ENCODE assay signal across 11 cellular contexts in the genomic region with DNA sequence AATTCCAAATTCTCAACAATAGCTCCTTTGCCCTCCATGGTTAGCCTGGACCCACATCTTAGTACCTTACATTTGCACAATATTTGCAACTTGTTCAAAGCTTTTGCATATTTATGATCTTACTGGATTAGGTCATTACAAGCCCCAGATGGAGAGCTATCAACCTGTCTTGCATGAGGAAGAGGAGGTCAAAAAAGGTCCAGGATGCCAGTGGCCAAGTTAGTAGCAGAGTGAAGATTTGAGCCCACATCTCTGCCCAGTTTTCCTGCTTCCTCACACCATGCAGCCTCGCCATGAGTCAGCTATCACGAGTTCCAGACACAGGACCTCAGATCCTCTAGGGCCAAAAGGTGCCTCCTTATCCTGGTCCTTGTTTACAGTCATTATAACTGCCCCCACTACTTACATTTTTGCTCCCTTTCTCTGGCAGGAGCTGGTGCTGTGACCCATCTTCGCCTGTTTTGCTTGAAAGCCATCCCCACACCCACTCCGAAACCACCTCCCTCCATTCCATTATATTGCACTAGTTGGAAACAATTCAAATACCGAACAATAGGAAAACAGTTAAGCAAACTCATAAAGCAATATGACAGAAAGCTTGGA. TPM values are rescaled to one million over a fixed set of nuclear protein-coding genes. Genes with fewer than 3 reads are reported as not detected.
DNase-seq lines count a peak whose midpoint lies in the region; ATAC-seq, FAIRE-seq and TF ChIP-seq lines count a peak whose summit lies in the region.
"Had no signal": no experiment of that assay in that cellular context is flagged by ENCODE, and none has a peak within 500 bp of the region (broad histone marks: within the 10 kb centered on the region; RNA-seq: fewer than 3 reads in every experiment).

No MANE protein-coding gene starts in this region.

- H3K4me1 Mint-ChIP-seq in chondrocyte (ENCODE audit: low read depth) = peaks cover 39% of the 10 kb centered on the region

- H3K36me3 Mint-ChIP-seq in chondrocyte (ENCODE audit: low read depth) = peaks cover 2% of the 10 kb centered on the region
- peaks cover 2% of the 10 kb centered on the region in 2 donors for H3K36me3 Mint-ChIP-seq in activated naive CD4-positive, alpha-beta T cell treated with anti-CD3 and anti-CD28 coated beads, Interleukin-2, amount 50 U/mL, for 72 hours
- H3K36me3 Mint-ChIP-seq: IgD-negative memory B cell; stimulated activated effector memory CD8-positive, alpha-beta T cell treated with anti-CD3 and anti-CD28 coated beads, Interleukin-12 subunit alpha, Interleukin-12 subunit beta, amount 100 ng/mL, for 72 hours had no signal

- no peaks in the 10 kb centered on the region for H3K27me3 Mint-ChIP-seq in chondrocyte (ENCODE audit: low read depth)

- intact Hi-C loops in Panc1 (cut with micrococcal nuclease; ENCODE audit: unreplicated experiment) = loop anchor here (5.0 to 10.0 kb wide), 3 partner anchors 47 to 435 kb away; partner anchors contain the start of gene GNAI3
- intact Hi-C loops in endothelial cell of umbilical vein (cut with micrococcal nuclease) = loop anchor here (1.0 to 5.0 kb wide), 3 partner anchors 47 to 187 kb away; no protein-coding TSS in a partner anchor

- no peak overlapping the region for H3K4me3 Mint-ChIP-seq in chondrocyte (ENCODE audit: unreplicated experiment)
- H3K4me3 Mint-ChIP-seq: IgD-negative memory B cell; stimulated activated effector memory CD8-positive, alpha-beta T cell treated with anti-CD3 and anti-CD28 coated beads, Interleukin-12 subunit alpha, Interleukin-12 subunit beta, amount 100 ng/mL, for 72 hours had no signal

- peak overlapping the region; percentile 60 for H3K9ac ChIP-seq in endothelial cell of umbilical vein (replicated peaks; ENCODE audit: extremely low read depth, insufficient read depth, low read length)

- H3K4me3 ChIP-seq in Panc1 (ENCODE audit: low read depth in 2 of 2, low read length in 2 of 2) (no peak overlapping the region), endothelial cell of umbilical vein (replicated peaks in 1 of 3; ENCODE audit: insufficient read depth in 1 of 3, low read depth in 1 of 3, low read length in 3 of 3) (peak overlapping the region in 1 of 3 experiments; percentile 9)

- H3K9me3 ChIP-seq in Panc1 (ENCODE audit: control insufficient read depth, insufficient read depth, low read depth, low read length) (no peaks in the 10 kb centered on the region), endothelial cell of umbilical vein (replicated peaks; ENCODE audit: control insufficient read depth, insufficient read depth, low read length) (no peaks in the 10 kb centered on the region)

- no peaks in the 10 kb centered on the region for H3K9me3 Mint-ChIP-seq in chondrocyte (ENCODE audit: low read depth)
- H3K9me3 Mint-ChIP-seq in activated naive CD4-positive, alpha-beta T cell treated with anti-CD3 and anti-CD28 coated beads, Interleukin-2, amount 50 U/mL, for 72 hours = no peaks in the 10 kb centered on the region
- H3K9me3 Mint-ChIP-seq: IgD-negative memory B cell; stimulated activated effector memory CD8-positive, alpha-beta T cell treated with anti-CD3 and anti-CD28 coated beads, Interleukin-12 subunit alpha, Interleukin-12 subunit beta, amount 100 ng/mL, for 72 hours had no signal

- H3K9me1 ChIP-seq in endothelial cell of umbilical vein (replicated peaks; ENCODE audit: control insufficient read depth, extremely low read depth, insufficient read depth, low read length) = no peaks in the 10 kb centered on the region

- H3K36me3 ChIP-seq in Panc1 (ENCODE audit: control insufficient read depth, insufficient read depth, low read length) = no peaks in the 10 kb centered on the region; the same call in 1 of the 2 replicates
- H3K36me3 ChIP-seq in endothelial cell of umbilical vein (ENCODE audit: control insufficient read depth in 2 of 2, extremely low read depth in 1 of 2, insufficient read depth in 2 of 2, low read length in 2 of 2) = no peaks in the 10 kb centered on the region
- H3K36me3 ChIP-seq: WERI-Rb-1 had no signal

- peak; percentile 83 for DNase-seq in EL
- DNase-seq in Panc1 (ENCODE audit: low read depth, low spot score) = peak; percentile 52
- peak; percentile 95 for DNase-seq in endothelial cell of umbilical vein (ENCODE audit: low read depth, low spot score)
- DNase-seq in pulmonary artery endothelial cell (ENCODE audit: low read depth, low spot score) = peak; percentile 87
- no peak for DNase-seq in chondrocyte (ENCODE audit: low spot score)
- DNase-seq in activated CD8-positive, alpha-beta memory T cell treated with anti-CD3 and anti-CD28 coated beads, Interleukin-2, amount 50 U/mL, for 48 hours = no peak
- DNase-seq in activated naive CD4-positive, alpha-beta T cell treated with anti-CD3 and anti-CD28 coated beads, Interleukin-2, amount 50 U/mL, for 72 hours (ENCODE audit: low spot score in 2 of 2) = no peak
- DNase-seq: WERI-Rb-1 had no signal

- in situ Hi-C loops in Panc1 (cut with HindIII; ENCODE audit: low pct_unique_long_range_greater_than_20kb, low sequenced_read_pairs) = no loop called here

- no peaks in the 10 kb centered on the region for H4K20me1 ChIP-seq in endothelial cell of umbilical vein (replicated peaks; ENCODE audit: control insufficient read depth, extremely low read depth, insufficient read depth, low read length)

- BruUV-seq in Panc1 (replicated peaks; lab: Mats Ljungman, UMichigan) (no TSS peak), endothelial cell of umbilical vein (replicated peaks; lab: Mats Ljungman, UMichigan) (no TSS peak)

- H3K27ac ChIP-seq in Panc1 (ENCODE audit: low read length) = peak overlapping the region; percentile 95
- peak overlapping the region; percentile 76 for H3K27ac ChIP-seq in endothelial cell of umbilical vein (ENCODE audit: insufficient read depth, low read depth, low read length)
- H3K27ac ChIP-seq: WERI-Rb-1 had no signal

- H3K79me2 ChIP-seq in endothelial cell of umbilical vein (ENCODE audit: control insufficient read depth, insufficient read depth, low read length) = no peaks in the 10 kb centered on the region

- peak; percentile 69 for ATAC-seq in Panc1
- ATAC-seq in GM21723 (IDR thresholded peaks at IDR 0.05; ENCODE audit: unreplicated experiment) = no peak
- ATAC-seq in activated naive CD4-positive, alpha-beta T cell treated with anti-CD3 and anti-CD28 coated beads, Interleukin-2, amount 50 U/mL, for 72 hours = no peak
- ATAC-seq: stimulated activated effector memory CD8-positive, alpha-beta T cell treated with anti-CD3 and anti-CD28 coated beads, Interleukin-12 subunit alpha, Interleukin-12 subunit beta, amount 100 ng/mL, for 72 hours had no signal

- dilution Hi-C loops in endothelial cell of umbilical vein (cut with MboI; ENCODE audit: extremely low pct_ligation_motif_present, low sequenced_read_pairs) = no loop called here

- no peak for TF ChIP-seq CTCF in Panc1 (IDR thresholded peaks at IDR 0.05)
- no peak for TF ChIP-seq CTCF in endothelial cell of umbilical vein (IDR thresholded peaks at IDR 0.05; ENCODE audit: extremely low read depth in 1 of 2, insufficient read depth in 1 of 2, low read depth in 1 of 2, low read length in 2 of 2)
- TF ChIP-seq CTCF in chondrocyte (IDR thresholded peaks at IDR 0.05) = no peak

- CTCF ChIA-PET in Panc1 (lab: Charles Lee) (interaction anchor here (0.6 to 1.3 kb wide), 3 partner anchors 190 to 203 kb away, joined by 3 to 7 read pairs (median 4); no protein-coding TSS in a partner anchor), endothelial cell of umbilical vein (lab: Charles Lee) (interaction anchor here (0.6 to 12.5 kb wide), 23 partner anchors 19 to 433 kb away, joined by 3 to 807 read pairs (median 6); partner anchors contain the start of gene CSF1)

- peak; percentile 99 for FAIRE-seq in endothelial cell of umbilical vein (lab: Jason Lieb, UNC)

- H3K4me2 ChIP-seq in endothelial cell of umbilical vein (ENCODE audit: insufficient read depth, low read length) = peak overlapping the region; percentile 53

- H3K4me1 ChIP-seq in Panc1 (ENCODE audit: control insufficient read depth, insufficient read depth, low read length) (peaks cover 55% of the 10 kb centered on the region), endothelial cell of umbilical vein (ENCODE audit: control insufficient read depth, extremely low read depth, insufficient read depth, low read length) (peaks cover 34% of the 10 kb centered on the region)

- POLR2A ChIA-PET in Panc1 (lab: Charles Lee) (interaction anchor here (0.5 to 1.1 kb wide), 2 partner anchors 20 to 203 kb away, joined by 3 to 11 read pairs; no protein-coding TSS in a partner anchor), endothelial cell of umbilical vein (lab: Charles Lee) (interaction anchor here (1.5 kb wide), 1 partner anchor 69 kb away, joined by 5 read pairs; the partner anchor contains the start of gene CSF1)

- no peak overlapping the region for H3K27ac Mint-ChIP-seq in chondrocyte (ENCODE audit: unreplicated experiment)
- peak overlapping the region in 1 of 2 donors; percentile 10 for H3K27ac Mint-ChIP-seq in activated naive CD4-positive, alpha-beta T cell treated with anti-CD3 and anti-CD28 coated beads, Interleukin-2, amount 50 U/mL, for 72 hours
- H3K27ac Mint-ChIP-seq: IgD-negative memory B cell had no signal

- peak overlapping the region; percentile 35 for H2AFZ ChIP-seq in endothelial cell of umbilical vein (ENCODE audit: low read depth, low read length)

- TF ChIP-seq POLR2A in endothelial cell of umbilical vein (IDR thresholded peaks at IDR 0.05; ENCODE audit: low read depth, low read length) = no peak

- H3K27me3 ChIP-seq in Panc1 (ENCODE audit: control insufficient read depth, insufficient read depth, low read length) = no peaks in the 10 kb centered on the region
- H3K27me3 ChIP-seq in endothelial cell of umbilical vein (ENCODE audit: control insufficient read depth in 2 of 2, insufficient read depth in 2 of 2, low read length in 2 of 2) = no peaks in the 10 kb centered on the region

RNA-seq across cellular contexts. Expression of gene AHCYL1, which starts 5.0 kb away (rescaled TPM):
- total RNA-seq in Panc1 (2021; ENCODE audit: unreplicated experiment) (174 TPM), endothelial cell of umbilical vein (64.3 and 74.2 TPM in 2 replicates), pulmonary artery endothelial cell (65.4 and 79.5 TPM in 2 replicates), chondrocyte (57.3 to 69.3 TPM (median 59.6 TPM) in 3 replicates)
- 148 TPM for polyA plus RNA-seq in Panc1 (2012; ENCODE audit: insufficient read length)
- polyA plus RNA-seq in endothelial cell of umbilical vein = 41.6 and 49.2 TPM in 2 replicates
- 47.9 and 49.6 TPM in 2 replicates for polyA plus RNA-seq in endothelial cell of umbilical vein (2011; cell fraction: cytosol; rRNA removed)
- polyA plus RNA-seq in endothelial cell of umbilical vein (2011; cell fraction: nucleus; rRNA removed) = 70.1 and 77.1 TPM in 2 replicates
- polyA plus RNA-seq in endothelial cell of umbilical vein (2012) = 64.2 and 71.4 TPM in 2 replicates
- polyA minus RNA-seq in endothelial cell of umbilical vein = 71.5 and 72.6 TPM in 2 replicates
- polyA minus RNA-seq in endothelial cell of umbilical vein (2011; cell fraction: cytosol; rRNA and poly(A)+ RNA removed) = 51.2 TPM
- polyA minus RNA-seq in endothelial cell of umbilical vein (2011; cell fraction: nucleus; rRNA and poly(A)+ RNA removed) = 26.4 and 37.0 TPM in 2 replicates
- total RNA-seq in activated naive CD4-positive, alpha-beta T cell treated with anti-CD3 and anti-CD28 coated beads, Interleukin-2, amount 50 U/mL, for 72 hours = 100 to 1,000 TPM in 1 of 2 donors, 10 to 100 TPM in 1; 78.8 to 112 TPM

RNA-seq across cellular contexts. Expression of gene STRIP1, which starts 54.8 kb away (rescaled TPM):
- total RNA-seq in Panc1 (2021; ENCODE audit: unreplicated experiment) (26.1 TPM), endothelial cell of umbilical vein (38.9 and 42.1 TPM in 2 replicates), pulmonary artery endothelial cell (42.6 and 49.3 TPM in 2 replicates), chondrocyte (40.2 to 45.6 TPM (median 41.4 TPM) in 3 replicates)
- polyA plus RNA-seq in Panc1 (2012; ENCODE audit: insufficient read length) = 16.4 TPM
- polyA plus RNA-seq in endothelial cell of umbilical vein = 26.2 and 26.9 TPM in 2 replicates
- polyA plus RNA-seq in endothelial cell of umbilical vein (2011; cell fraction: cytosol; rRNA removed) = 25.8 and 26.3 TPM in 2 replicates
- 141 and 160 TPM in 2 replicates for polyA plus RNA-seq in endothelial cell of umbilical vein (2011; cell fraction: nucleus; rRNA removed)
- polyA plus RNA-seq in endothelial cell of umbilical vein (2012) = 23.4 and 26.1 TPM in 2 replicates
- polyA minus RNA-seq in endothelial cell of umbilical vein = 65.0 and 69.7 TPM in 2 replicates
- polyA minus RNA-seq in endothelial cell of umbilical vein (2011; cell fraction: cytosol; rRNA and poly(A)+ RNA removed) = 21.3 TPM
- polyA minus RNA-seq in endothelial cell of umbilical vein (2011; cell fraction: nucleus; rRNA and poly(A)+ RNA removed) = 55.6 and 66.4 TPM in 2 replicates
- 10 to 100 TPM; 26.5 to 39.8 TPM for total RNA-seq in activated naive CD4-positive, alpha-beta T cell treated with anti-CD3 and anti-CD28 coated beads, Interleukin-2, amount 50 U/mL, for 72 hours

Comparison
In these comparisons a context has a peak if more than half of its experiments do, and no peak if none do; other contexts are left out.
1. DNase-seq: peak in EL (single experiment), Panc1 (single experiment), endothelial cell of umbilical vein (single experiment) and pulmonary artery endothelial cell (single experiment); none in chondrocyte (single experiment), activated CD8-positive, alpha-beta memory T cell treated with anti-CD3 and anti-CD28 coated beads, Interleukin-2, amount 50 U/mL, for 48 hours (single experiment) and activated naive CD4-positive, alpha-beta T cell treated with anti-CD3 and anti-CD28 coated beads, Interleukin-2, amount 50 U/mL, for 72 hours (0 of 2).